Comparison of ENCODE assay signal across 8 cellular contexts in the genomic region with DNA sequence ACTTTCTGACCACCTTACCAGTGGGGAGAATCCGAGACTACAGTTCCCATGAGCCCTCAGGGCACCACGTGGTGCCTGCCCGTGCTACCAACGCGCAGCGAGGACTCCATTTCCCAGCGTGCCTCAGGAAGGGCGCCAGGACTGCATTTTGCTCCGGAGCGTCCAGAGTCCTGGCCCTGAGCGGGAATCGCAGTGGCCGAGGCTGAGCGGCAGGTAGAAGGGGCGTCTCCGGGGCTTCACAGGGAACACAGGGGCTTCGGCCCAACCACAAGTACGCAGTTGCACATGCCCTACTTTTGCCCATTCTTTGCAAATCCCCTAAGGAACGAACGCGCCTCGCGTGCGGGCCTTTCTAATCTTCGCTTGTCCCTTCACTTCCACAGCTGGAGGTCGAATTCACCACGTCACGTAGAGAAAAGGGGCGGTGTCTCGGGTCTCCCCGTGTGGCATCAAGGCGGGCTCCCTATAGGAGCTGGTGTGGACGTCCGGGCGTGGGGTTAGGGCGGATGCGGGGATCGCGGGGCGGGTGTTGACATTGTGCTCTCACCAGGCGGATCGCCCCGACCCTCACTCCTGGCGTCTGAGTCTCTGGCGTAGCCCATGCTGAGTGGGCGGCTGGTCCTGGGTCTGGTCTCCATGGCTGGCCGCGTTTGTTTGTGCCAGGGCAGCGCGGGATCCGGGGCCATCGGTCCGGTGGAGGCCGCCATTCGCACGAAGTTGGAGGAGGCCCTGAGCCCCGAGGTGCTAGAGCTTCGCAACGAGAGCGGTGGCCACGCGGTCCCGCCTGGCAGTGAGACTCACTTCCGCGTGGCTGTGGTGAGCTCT. TPM values are rescaled to one million over a fixed set of nuclear protein-coding genes. Genes with fewer than 3 reads are reported as not detected.
A peak's percentile ranks its signal among the peaks of the same experiment; 100 is the strongest.
DNase-seq lines count a peak whose midpoint lies in the region; ATAC-seq, FAIRE-seq and TF ChIP-seq lines count a peak whose summit lies in the region.

A gene with protein sequence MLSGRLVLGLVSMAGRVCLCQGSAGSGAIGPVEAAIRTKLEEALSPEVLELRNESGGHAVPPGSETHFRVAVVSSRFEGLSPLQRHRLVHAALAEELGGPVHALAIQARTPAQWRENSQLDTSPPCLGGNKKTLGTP (plus strand): TSS at position 109 of the 825 bp plus-strand sequence. CDS start 492 bp downstream, at position 601.

- peak within 1 kb of the TSS; percentile 91 for H3K4me3 Mint-ChIP-seq in activated naive CD8-positive, alpha-beta T cell treated with anti-CD3 and anti-CD28 coated beads, Interleukin-2, amount 50 U/mL, for 24 hours

- 3 to 8% methylated on average over 64 to 65 of the region's 65 CpGs for WGBS in pancreas, 2 donors
- WGBS in thyroid gland, 2 donors, result 2% methylated on average over 12 to 35 of the region's 65 CpGs

- TF ChIP-seq CTCF in pancreas (IDR thresholded peaks at IDR 0.05) (no peak), thyroid gland (IDR thresholded peaks at IDR 0.05) (peak in 1 of 6 experiments; percentile 25)

- peaks cover 21% of the 10 kb centered on the region for H3K4me1 Mint-ChIP-seq in activated naive CD8-positive, alpha-beta T cell treated with anti-CD3 and anti-CD28 coated beads, Interleukin-2, amount 50 U/mL, for 24 hours

- no peak for FAIRE-seq in pancreas (lab: Jason Lieb, UNC)

- H3K27ac Mint-ChIP-seq in activated naive CD8-positive, alpha-beta T cell treated with anti-CD3 and anti-CD28 coated beads, Interleukin-2, amount 50 U/mL, for 24 hours, result peak within 1 kb of the TSS; percentile 93

- H3K9me3 ChIP-seq in pancreas (no peaks in the 10 kb centered on the region), thyroid gland (no peaks in the 10 kb centered on the region)

- no peaks in the 10 kb centered on the region for H3K36me3 ChIP-seq in pancreas
- no peaks in the 10 kb centered on the region for H3K36me3 ChIP-seq in thyroid gland

- peak; percentile 62 for DNase-seq in GM04503 (ENCODE audit: low read depth)
- DNase-seq in NCI-H1092 treated with DMSO at 0.1 percent for 48 hours (lab: John Stamatoyannopoulos, UW), result peak; percentile 93
- DNase-seq in SW480 (ENCODE audit: low spot score), result peak; percentile 89
- DNase-seq in activated naive CD8-positive, alpha-beta T cell treated with anti-CD3 and anti-CD28 coated beads, Interleukin-2, amount 50 U/mL, for 24 hours, result peak; percentile 84
- DNase-seq in Right ventricle myocardium inferior (ENCODE audit: missing footprints), result peak; percentile 96
- peak; percentile 90 to 97 (median 92) for DNase-seq in pancreas
- DNase-seq in thyroid gland, result peak; percentile 93 to 95

- no peaks in the 10 kb centered on the region for H3K27me3 ChIP-seq in pancreas
- no peaks in the 10 kb centered on the region for H3K27me3 ChIP-seq in thyroid gland

- peaks cover 11% of the 10 kb centered on the region for H3K36me3 Mint-ChIP-seq in activated naive CD8-positive, alpha-beta T cell treated with anti-CD3 and anti-CD28 coated beads, Interleukin-2, amount 50 U/mL, for 24 hours (ENCODE audit: low read depth)

- H3K4me3 ChIP-seq in pancreas (peak within 1 kb of the TSS; percentile 22 to 51 (median 38)), thyroid gland (replicated peaks in 1 of 3) (peak within 1 kb of the TSS; percentile 50 to 75 (median 51))

- H3K4me1 ChIP-seq in pancreas (peaks cover 0 to 6% (median 3%) of the 10 kb centered on the region in 3 donors), thyroid gland (peaks cover 7 to 9% of the 10 kb centered on the region in 2 donors)

- ATAC-seq in HG02571 (IDR thresholded peaks at IDR 0.05; ENCODE audit: unreplicated experiment), result peak; percentile 94
- peak; percentile 99 for ATAC-seq in activated naive CD8-positive, alpha-beta T cell treated with anti-CD3 and anti-CD28 coated beads, Interleukin-2, amount 50 U/mL, for 24 hours
- ATAC-seq in Right ventricle myocardium inferior, result peak; percentile 99
- ATAC-seq in pancreas, result peak; percentile 98 to 99 (median 99)

- peak in 1 of 2 donors; percentile 92 for TF ChIP-seq POLR2A in thyroid gland (IDR thresholded peaks at IDR 0.05)

- peaks cover 9% of the 10 kb centered on the region for H3K9me3 Mint-ChIP-seq in activated naive CD8-positive, alpha-beta T cell treated with anti-CD3 and anti-CD28 coated beads, Interleukin-2, amount 50 U/mL, for 24 hours

- H3K27me3 Mint-ChIP-seq in activated naive CD8-positive, alpha-beta T cell treated with anti-CD3 and anti-CD28 coated beads, Interleukin-2, amount 50 U/mL, for 24 hours, result no peaks in the 10 kb centered on the region

- intact Hi-C loops in Right ventricle myocardium inferior (cut with DNase I) (no loop called here), pancreas (cut with DNase I) (no loop called here), thyroid gland (cut with DNase I) (loop anchor here (5.0 kb wide), 1 partner anchor 33 kb away; no protein-coding TSS in a partner anchor)

- H3K27ac ChIP-seq in pancreas (peak within 1 kb of the TSS; percentile 80 to 83 (median 82)), thyroid gland (peak within 1 kb of the TSS; percentile 84 to 89 (median 87))

RNA-seq across cellular contexts. Expression of the gene that starts here (rescaled TPM):
- total RNA-seq in Right ventricle myocardium inferior, result 15.3 TPM
- total RNA-seq in pancreas, result 1 to 10 TPM; 7.0 to 8.8 (median 8.5) TPM
- polyA plus RNA-seq in pancreas, result 10 to 100 TPM; 19.6 to 24.1 TPM
- total RNA-seq in thyroid gland, result 10 to 100 TPM; 23.5 to 55.8 (median 31.6) TPM

Comparison
In these comparisons a context has a peak if more than half of its experiments do, and no peak if none do; other contexts are left out.
1. Peak in every context shown above with its lines: DNase-seq, ATAC-seq, H3K4me3 ChIP-seq and H3K27ac ChIP-seq.